35 cellular contexts compared by ENCODE assay signal in genomic region chr12:63020269-63020668, GRCh38.
"Had no signal": no experiment of that assay in that cellular context is flagged by ENCODE, and none has a peak within 500 bp of the region (broad histone marks: within the 10 kb centered on the region; RNA-seq: fewer than 3 reads in every experiment).

No MANE protein-coding gene starts in this region.

- H3K4me3 ChIP-seq: cardiac muscle cell, coronary artery, PC-9 had no signal

- H3K9ac ChIP-seq: KMS-11 had no signal

- H3K27me3 ChIP-seq: brain microvascular endothelial cell had no signal

- H3K27ac ChIP-seq: brain microvascular endothelial cell, cardiac muscle cell, coronary artery, KMS-11, PC-9, RWPE1 had no signal

- H3K4me1 Mint-ChIP-seq: activated CD4-positive, alpha-beta memory T cell treated with anti-CD3 and anti-CD28 coated beads, Interleukin-2, amount 10 ng/mL, durations not matched to agents 7 days and 5 days; activated CD8-positive, alpha-beta memory T cell treated with anti-CD3 and anti-CD28 coated beads, Interleukin-2, amount 10 ng/mL, durations not matched to agents 7 days and 5 days; activated naive CD4-positive, alpha-beta T cell treated with anti-CD3 and anti-CD28 coated beads, Interleukin-2, amount 10 ng/mL, durations not matched to agents 7 days and 5 days; activated naive CD8-positive, alpha-beta T cell treated with anti-CD3 and anti-CD28 coated beads for 36 hours; central memory CD8-positive, alpha-beta T cell; T-cell had no signal

- DNase-seq: activated CD4-positive, alpha-beta memory T cell treated with anti-CD3 and anti-CD28 coated beads, Interleukin-2, amount 10 ng/mL, durations not matched to agents 7 days and 5 days; activated CD4-positive, alpha-beta T cell treated with anti-CD3 and anti-CD28 coated beads for 1 hour; activated CD4-positive, alpha-beta T cell treated with anti-CD3 and anti-CD28 coated beads for 48 hours; activated CD4-positive, CD25-positive, alpha-beta regulatory T cell; activated CD8-positive, alpha-beta memory T cell treated with anti-CD3 and anti-CD28 coated beads for 24 hours; activated CD8-positive, alpha-beta memory T cell treated with anti-CD3 and anti-CD28 coated beads, Interleukin-2, amount 10 ng/mL, durations not matched to agents 7 days and 5 days; activated CD8-positive, alpha-beta memory T cell treated with anti-CD3 and anti-CD28 coated beads, Interleukin-2, amount 50 U/mL, for 48 hours; activated effector memory CD4-positive, alpha-beta T cell treated with Interleukin-2 at 50 U/mL for 16 hours; activated naive CD4-positive, alpha-beta T cell treated with anti-CD3 and anti-CD28 coated beads, Interleukin-2, amount 10 ng/mL, durations not matched to agents 7 days and 5 days; activated naive CD8-positive, alpha-beta T cell treated with anti-CD3 and anti-CD28 coated beads for 36 hours; activated T-cell treated with anti-CD3 and anti-CD28 coated beads, Interleukin-2, amount 50 U/mL, for 48 hours; amniotic stem cell; aorta; brain microvascular endothelial cell; NCI-H1105; NCI-H1417 treated with DMSO at 0.1 percent for 48 hours; NCI-H187 treated with DMSO at 0.1 percent for 48 hours; NCI-H2081; NCI-H2171 treated with DMSO at 0.1 percent for 48 hours; NCI-H226; NCI-H446 treated with DMSO at 0.1 percent for 48 hours; NCI-H524; NCI-H69; NCI-H82; PC-9; SIG-M5; T-cell; T-helper 17 cell had no signal

- H3K27me3 Mint-ChIP-seq: activated naive CD4-positive, alpha-beta T cell treated with anti-CD3 and anti-CD28 coated beads, Interleukin-2, amount 10 ng/mL, durations not matched to agents 7 days and 5 days; activated naive CD8-positive, alpha-beta T cell treated with anti-CD3 and anti-CD28 coated beads for 36 hours had no signal

- H3K9me3 Mint-ChIP-seq: activated CD4-positive, alpha-beta memory T cell treated with anti-CD3 and anti-CD28 coated beads, Interleukin-2, amount 10 ng/mL, durations not matched to agents 7 days and 5 days; activated naive CD4-positive, alpha-beta T cell treated with anti-CD3 and anti-CD28 coated beads, Interleukin-2, amount 10 ng/mL, durations not matched to agents 7 days and 5 days; activated naive CD8-positive, alpha-beta T cell treated with anti-CD3 and anti-CD28 coated beads for 36 hours; central memory CD8-positive, alpha-beta T cell; T-cell had no signal

- H3K36me3 Mint-ChIP-seq: activated CD8-positive, alpha-beta memory T cell treated with anti-CD3 and anti-CD28 coated beads, Interleukin-2, amount 10 ng/mL, durations not matched to agents 7 days and 5 days; activated naive CD4-positive, alpha-beta T cell treated with anti-CD3 and anti-CD28 coated beads, Interleukin-2, amount 10 ng/mL, durations not matched to agents 7 days and 5 days; activated naive CD8-positive, alpha-beta T cell treated with anti-CD3 and anti-CD28 coated beads for 36 hours; T-cell had no signal

- H3K4me3 Mint-ChIP-seq: activated CD4-positive, alpha-beta memory T cell treated with anti-CD3 and anti-CD28 coated beads, Interleukin-2, amount 10 ng/mL, durations not matched to agents 7 days and 5 days; activated CD8-positive, alpha-beta memory T cell treated with anti-CD3 and anti-CD28 coated beads, Interleukin-2, amount 10 ng/mL, durations not matched to agents 7 days and 5 days; activated naive CD4-positive, alpha-beta T cell treated with anti-CD3 and anti-CD28 coated beads, Interleukin-2, amount 10 ng/mL, durations not matched to agents 7 days and 5 days; activated naive CD8-positive, alpha-beta T cell treated with anti-CD3 and anti-CD28 coated beads for 36 hours; central memory CD8-positive, alpha-beta T cell; T-cell; T-helper 17 cell had no signal

- H3K27ac Mint-ChIP-seq: activated CD4-positive, alpha-beta memory T cell treated with anti-CD3 and anti-CD28 coated beads, Interleukin-2, amount 10 ng/mL, durations not matched to agents 7 days and 5 days; activated CD8-positive, alpha-beta memory T cell treated with anti-CD3 and anti-CD28 coated beads, Interleukin-2, amount 10 ng/mL, durations not matched to agents 7 days and 5 days; activated naive CD4-positive, alpha-beta T cell treated with anti-CD3 and anti-CD28 coated beads, Interleukin-2, amount 10 ng/mL, durations not matched to agents 7 days and 5 days; activated naive CD8-positive, alpha-beta T cell treated with anti-CD3 and anti-CD28 coated beads for 36 hours; T-cell; T-helper 17 cell had no signal

- ATAC-seq: activated CD8-positive, alpha-beta memory T cell treated with anti-CD3 and anti-CD28 coated beads, Interleukin-2, amount 10 ng/mL, durations not matched to agents 7 days and 5 days; Right ventricle myocardium inferior; SK-N-SH treated with all-trans-retinoic acid at 6 μM for 48 hours; T-cell; T-helper 17 cell had no signal

- H3K36me3 ChIP-seq: brain microvascular endothelial cell, cardiac muscle cell had no signal
